Comparison of ENCODE assay signal across 18 cellular contexts in genomic region chr5:112333236-112333850, GRCh38.
DNase-seq lines count a peak whose midpoint lies in the region; ATAC-seq lines count a peak whose summit lies in the region.
"Had no signal": no experiment of that assay in that cellular context is flagged by ENCODE, and none has a peak within 500 bp of the region (broad histone marks: within the 10 kb centered on the region; RNA-seq: fewer than 3 reads in every experiment).

No MANE protein-coding gene starts in this region.

- intact Hi-C loops in right cardiac atrium (cut with DNase I) = no loop called here

- H3K4me1 ChIP-seq in NT2/D1 (ENCODE audit: insufficient read depth, insufficient read length) (peaks cover 2% of the 10 kb centered on the region), right cardiac atrium (ENCODE audit: control insufficient read depth, insufficient read depth, low read length) (peaks cover 27% of the 10 kb centered on the region)
- H3K4me1 ChIP-seq: right lobe of liver had no signal

- H3K9ac ChIP-seq in NT2/D1 (ENCODE audit: insufficient read length, low read depth) = no peak overlapping the region

- ATAC-seq in right cardiac atrium (peak; percentile 13 to 27), HG03108 (IDR thresholded peaks at IDR 0.05; ENCODE audit: unreplicated experiment) (no peak)
- ATAC-seq: esophagus mucosa; HCT116; stimulated activated naive CD8-positive, alpha-beta T cell treated with anti-CD3 and anti-CD28 coated beads, Interleukin-15, amount 100 ng/mL, for 72 hours had no signal

- H3K27ac ChIP-seq in right cardiac atrium (ENCODE audit: low read length) = peak overlapping the region; percentile 56
- H3K27ac ChIP-seq: neutrophil, right lobe of liver had no signal

- H3K4me3 ChIP-seq in NT2/D1 (ENCODE audit: insufficient read length, low read depth) = no peak overlapping the region
- H3K4me3 ChIP-seq in right cardiac atrium (ENCODE audit: low read length) = peak overlapping the region; percentile 31
- H3K4me3 ChIP-seq: right lobe of liver had no signal

- H3K36me3 ChIP-seq in NT2/D1 (ENCODE audit: insufficient read depth, insufficient read length, low read length) = no peaks in the 10 kb centered on the region
- H3K36me3 ChIP-seq: neutrophil, right lobe of liver had no signal

- H3K9me3 ChIP-seq in NT2/D1 (ENCODE audit: insufficient read depth, low read length) (no peaks in the 10 kb centered on the region), right cardiac atrium (ENCODE audit: control insufficient read depth, low read length) (no peaks in the 10 kb centered on the region)
- H3K9me3 ChIP-seq: neutrophil, right lobe of liver had no signal

- 24% methylated on average over 6 of the region's 6 CpGs for WGBS in right cardiac atrium

- H3K27me3 ChIP-seq in NT2/D1 (ENCODE audit: insufficient read depth, insufficient read length) (no peaks in the 10 kb centered on the region), right cardiac atrium (ENCODE audit: control insufficient read depth, insufficient read depth) (no peaks in the 10 kb centered on the region)
- H3K27me3 ChIP-seq: right lobe of liver had no signal

- DNase-seq in NCI-H345 (lab: John Stamatoyannopoulos, UW) = peak; percentile 11
- DNase-seq in NCI-H345 treated with DMSO at 0.1 percent for 48 hours (lab: John Stamatoyannopoulos, UW; ENCODE audit: unreplicated experiment) = no peak
- peak; percentile 15 for DNase-seq in NT2/D1 (ENCODE audit: low read depth, low spot score)
- no peak for DNase-seq in right cardiac atrium
- DNase-seq in retina = peak; percentile 68
- no peak for DNase-seq in GM19240 (ENCODE audit: insufficient read length, low spot score)
- no peak for DNase-seq in NCI-H2107 (lab: John Stamatoyannopoulos, UW)
- DNase-seq: activated CD4-positive, alpha-beta T cell treated with anti-CD3 and anti-CD28 coated beads, Interleukin-2, amount 50 U/mL, for 4 hours; activated T-cell treated with anti-CD3 and anti-CD28 coated beads, Interleukin-2, amount 50 U/mL, for 24 hours; DND-41; NCI-H187; right lobe of liver; RPMI8226; stimulated activated naive CD8-positive, alpha-beta T cell treated with anti-CD3 and anti-CD28 coated beads, Interleukin-15, amount 100 ng/mL, for 72 hours had no signal

Comparison
In these comparisons a context has a peak if more than half of its experiments do, and no peak if none do; other contexts are left out.
1. DNase-seq: peak in NCI-H345 (single experiment), NT2/D1 (single experiment) and retina (single experiment); none in NCI-H345 treated with DMSO at 0.1 percent for 48 hours (single experiment), right cardiac atrium (0 of 3), GM19240 (single experiment) and NCI-H2107 (single experiment).